8 cellular contexts compared by ENCODE assay signal in the genomic region with DNA sequence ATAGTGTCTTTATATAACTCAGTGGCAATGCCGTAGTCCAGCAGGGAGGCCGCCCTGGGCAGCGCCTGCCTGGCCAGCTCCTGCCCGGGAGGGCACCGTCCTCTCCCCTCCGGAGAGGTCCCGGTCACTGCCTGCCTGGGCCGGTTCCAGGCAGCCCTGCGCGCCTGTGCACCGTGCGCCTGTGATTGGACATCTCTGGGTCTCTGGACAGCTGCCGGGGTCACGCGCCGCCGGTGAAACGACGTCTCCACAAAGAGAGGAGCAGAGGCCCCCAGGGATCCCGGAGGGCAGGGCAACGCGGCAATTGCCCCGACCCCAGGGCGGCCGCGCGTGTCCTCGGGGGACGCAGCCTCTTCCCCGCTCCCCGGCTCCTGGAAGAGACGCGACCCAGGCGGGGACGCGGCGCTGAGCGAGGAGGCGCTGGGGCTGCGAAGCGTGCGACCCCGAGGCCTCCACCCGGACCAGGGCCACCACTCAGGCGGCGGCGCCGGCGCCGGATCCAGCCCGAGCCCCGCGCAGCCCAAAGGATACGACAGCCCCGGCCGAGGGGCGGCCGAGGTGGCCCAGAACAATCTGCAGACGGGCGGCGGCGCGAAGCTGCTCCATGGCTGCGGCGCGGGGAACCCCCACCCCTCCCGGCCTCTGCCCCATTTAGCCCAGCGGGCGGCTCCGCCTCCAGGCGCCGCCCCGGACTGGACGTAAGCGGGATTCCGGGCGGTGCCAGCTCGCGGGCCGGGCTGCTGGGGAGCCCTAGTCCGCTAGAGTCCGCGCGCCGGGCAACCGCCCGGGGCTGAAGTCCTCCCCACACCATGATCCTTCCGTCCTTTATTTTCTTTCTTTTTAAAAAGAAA. TPM values are rescaled to one million over a fixed set of nuclear protein-coding genes. Genes with fewer than 3 reads are reported as not detected.
DNase-seq lines count a peak whose midpoint lies in the region; ATAC-seq and TF ChIP-seq lines count a peak whose summit lies in the region.

Gene PHYH (minus strand): TSS at position 628 of the 851 bp plus-strand sequence. CDS start 22 bp downstream, at position 606.

- peak within 1 kb of the TSS; percentile 97 for H3K9ac ChIP-seq in skeletal muscle satellite cell (ENCODE audit: low read depth, low read length)

- DNase-seq in NCI-H2081 (lab: John Stamatoyannopoulos, UW) (peak; percentile 61 to 77), NCI-H2081 treated with DMSO at 0.1 percent for 48 hours (lab: John Stamatoyannopoulos, UW) (no peak), NCI-H1694 (lab: John Stamatoyannopoulos, UW) (peak; percentile 2), MCF 10A (ENCODE audit: unreplicated experiment) (peak; percentile 83)

- peak; percentile 78 for ATAC-seq in HG02759 (IDR thresholded peaks at IDR 0.05; ENCODE audit: unreplicated experiment)

- no peaks in the 10 kb centered on the region for H3K36me3 Mint-ChIP-seq in MCF 10A (ENCODE audit: insufficient read depth, unreplicated experiment)

- H3K4me1 ChIP-seq in skeletal muscle satellite cell (ENCODE audit: control insufficient read depth, insufficient read depth, low read length) = peaks cover 14% of the 10 kb centered on the region

- CTCF ChIA-PET in MCF 10A (lab: Yijun Ruan, JAX) = interaction anchor here (0.5 to 4.7 kb wide), 6 partner anchors 11 to 139 kb away, joined by 3 to 39 read pairs (median 4); partner anchors contain the start of gene MCM10

- H3K4me2 ChIP-seq in skeletal muscle satellite cell (ENCODE audit: low read length) = peak within 1 kb of the TSS; percentile 98

- H3K4me1 Mint-ChIP-seq in MCF 10A (ENCODE audit: insufficient read depth, unreplicated experiment) = peaks cover 5% of the 10 kb centered on the region

- no peak within 1 kb of the TSS for H3K27ac Mint-ChIP-seq in MCF 10A (ENCODE audit: low read depth, unreplicated experiment)

- POLR2A ChIA-PET in MCF 10A (lab: Yijun Ruan, JAX) = interaction anchor here (0.5 to 2.3 kb wide), 19 partner anchors 9 to 912 kb away, joined by 3 to 13 read pairs (median 4); partner anchors contain the start of genes OPTN and PRPF18

- intact Hi-C loops in MCF 10A (cut with micrococcal nuclease) = loop anchor here (5.0 kb wide), 2 partner anchors 48 to 77 kb away; partner anchors contain the start of gene SEPHS1

- H3K36me3 ChIP-seq in skeletal muscle satellite cell (ENCODE audit: insufficient read depth, low read length) = no peaks in the 10 kb centered on the region

- peak within 1 kb of the TSS; percentile 94 for H3K27ac ChIP-seq in VCaP

- BruUV-seq in MCF 10A (replicated peaks; lab: Mats Ljungman, UMichigan) = TSS peak; percentile 6

- H3K9me3 Mint-ChIP-seq in MCF 10A (ENCODE audit: unreplicated experiment) = no peaks in the 10 kb centered on the region

- peak within 1 kb of the TSS; percentile 80 for H3K4me3 Mint-ChIP-seq in MCF 10A (ENCODE audit: unreplicated experiment)

- no peaks in the 10 kb centered on the region for H3K9me3 ChIP-seq in iPS-18c (ENCODE audit: control insufficient read depth, insufficient read depth, low read length)
- H3K9me3 ChIP-seq in skeletal muscle satellite cell (replicated peaks; ENCODE audit: low read length) = no peaks in the 10 kb centered on the region

- TF ChIP-seq CTCF in VCaP (conservative IDR thresholded peaks at IDR 0.05) = no peak
- TF ChIP-seq CTCF in MCF 10A (IDR thresholded peaks at IDR 0.05; ENCODE audit: unreplicated experiment) = no peak

- peak within 1 kb of the TSS; percentile 64 for H3K4me3 ChIP-seq in iPS-18c (ENCODE audit: insufficient read depth, low read depth, low read length)
- H3K4me3 ChIP-seq in skeletal muscle satellite cell (ENCODE audit: low read length) = peak within 1 kb of the TSS; percentile 90

- H3K27me3 ChIP-seq in skeletal muscle satellite cell (ENCODE audit: control insufficient read depth, insufficient read depth, low read length) = no peaks in the 10 kb centered on the region

- no peaks in the 10 kb centered on the region for H3K27me3 Mint-ChIP-seq in MCF 10A (ENCODE audit: insufficient read depth, unreplicated experiment)

RNA-seq across cellular contexts. Expression of gene PHYH, which starts in this region (rescaled TPM):
- total RNA-seq in MCF 10A (2022) = 9.8 and 13.7 TPM in 2 replicates
- total RNA-seq in skeletal muscle satellite cell (2012; rRNA removed) = 11.9 and 18.8 TPM in 2 replicates
